ENCODE assay signal across 26 cellular contexts in the genomic region with DNA sequence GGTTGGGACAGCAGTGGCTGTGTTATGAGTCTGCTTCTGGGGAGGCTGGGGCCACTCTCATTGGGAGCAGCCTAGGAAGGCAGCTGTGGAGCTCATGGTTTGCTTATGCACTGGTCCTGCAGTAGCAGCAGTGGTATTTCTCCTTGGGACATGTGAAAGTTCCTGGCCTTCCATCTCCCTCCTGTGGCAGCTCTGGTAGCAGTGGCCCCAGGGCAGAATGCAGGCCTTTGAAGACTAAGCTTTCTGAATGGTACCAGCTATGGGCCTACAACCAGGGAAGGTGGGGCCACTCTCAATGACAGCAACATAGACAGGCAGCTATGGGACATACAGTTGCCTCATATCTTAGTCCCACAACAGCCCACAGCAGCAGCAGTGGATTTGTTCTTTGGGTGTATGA.
"Had no signal": no experiment of that assay in that cellular context is flagged by ENCODE, and none has a peak within 500 bp of the region (broad histone marks: within the 10 kb centered on the region; RNA-seq: fewer than 3 reads in every experiment).

No MANE protein-coding gene starts in this region.

- H3K27me3 Mint-ChIP-seq: activated CD4-positive, alpha-beta T cell treated with anti-CD3 and anti-CD28 coated beads for 36 hours; activated CD8-positive, alpha-beta T cell treated with anti-CD3 and anti-CD28 coated beads for 36 hours; activated naive CD8-positive, alpha-beta T cell treated with anti-CD3 and anti-CD28 coated beads, Interleukin-2, amount 10 ng/mL, durations not matched to agents 7 days and 5 days had no signal

- H3K9ac ChIP-seq: SK-N-SH had no signal

- H3K27me3 ChIP-seq: adrenal gland, breast epithelium, Peyer's patch, SJCRH30 had no signal

- H3K4me1 Mint-ChIP-seq: activated CD4-positive, alpha-beta T cell treated with anti-CD3 and anti-CD28 coated beads for 36 hours; activated naive CD8-positive, alpha-beta T cell treated with anti-CD3 and anti-CD28 coated beads, Interleukin-2, amount 10 ng/mL, durations not matched to agents 7 days and 5 days had no signal

- H3K4me1 ChIP-seq: adrenal gland, breast epithelium, Peyer's patch, SJCRH30 had no signal

- H3K9me3 ChIP-seq: SJCRH30 had no signal

- H3K4me3 ChIP-seq: adrenal gland, breast epithelium, Peyer's patch, SJCRH30 had no signal

- H3K4me2 ChIP-seq: SK-N-SH had no signal

- H3K36me3 Mint-ChIP-seq: activated naive CD8-positive, alpha-beta T cell treated with anti-CD3 and anti-CD28 coated beads, Interleukin-2, amount 10 ng/mL, durations not matched to agents 7 days and 5 days had no signal

- H3K27ac ChIP-seq: adrenal gland, breast epithelium, Peyer's patch, RWPE1, SJCRH30, VCaP had no signal

- DNase-seq: activated CD4-positive, alpha-beta T cell treated with anti-CD3 and anti-CD28 coated beads for 36 hours; activated CD8-positive, alpha-beta memory T cell treated with anti-CD3 and anti-CD28 coated beads, Interleukin-2, amount 50 U/mL, for 4 hours; activated CD8-positive, alpha-beta T cell treated with anti-CD3 and anti-CD28 coated beads for 36 hours; activated naive CD4-positive, alpha-beta T cell treated with anti-CD3 and anti-CD28 coated beads, Interleukin-2, amount 50 U/mL, for 16 hours; activated naive CD8-positive, alpha-beta T cell treated with anti-CD3 and anti-CD28 coated beads, Interleukin-2, amount 10 ng/mL, durations not matched to agents 7 days and 5 days; adrenal gland; aorta; caudate nucleus; Karpas-422; MM.1S; NCI-H1105 treated with DMSO at 0.1 percent for 48 hours; NCI-H1436 treated with DMSO at 0.1 percent for 48 hours; NCI-H1930; NCI-H2171; NCI-H226; NCI-H526; NCI-H82; NK-92 treated with Interleukin-12 subunit alpha and Interleukin-12 subunit beta, amount 100 ng/mL, for 24 hours; Peyer's patch; Right ventricle myocardium superior; SJCRH30; SK-N-SH; T-helper 1 cell had no signal

- H3K36me3 ChIP-seq: adrenal gland, breast epithelium, Peyer's patch, SJCRH30 had no signal

- H3K27ac Mint-ChIP-seq: activated CD4-positive, alpha-beta T cell treated with anti-CD3 and anti-CD28 coated beads for 36 hours; activated CD8-positive, alpha-beta T cell treated with anti-CD3 and anti-CD28 coated beads for 36 hours; activated naive CD8-positive, alpha-beta T cell treated with anti-CD3 and anti-CD28 coated beads, Interleukin-2, amount 10 ng/mL, durations not matched to agents 7 days and 5 days had no signal

- H3K4me3 Mint-ChIP-seq: activated CD4-positive, alpha-beta T cell treated with anti-CD3 and anti-CD28 coated beads for 36 hours; activated CD8-positive, alpha-beta T cell treated with anti-CD3 and anti-CD28 coated beads for 36 hours; activated naive CD8-positive, alpha-beta T cell treated with anti-CD3 and anti-CD28 coated beads, Interleukin-2, amount 10 ng/mL, durations not matched to agents 7 days and 5 days had no signal
